ENCODE assay signal across 1 cellular context in genomic region chr5:40578501-40579451, GRCh38.
A peak's percentile ranks its signal among the peaks of the same experiment; 100 is the strongest.
TF ChIP-seq lines count a peak whose summit lies in the region.

No MANE protein-coding gene starts in this region.

TF ChIP-seq in GM12878, 131 proteins besides CTCF, POLR2A, EP300 and RAD21 (continued from another document and continues in another):
- TF ChIP-seq BHLHE40 (IDR thresholded peaks at IDR 0.05; ENCODE audit: borderline replicate concordance in 1 of 2, low read depth in 2 of 2, low read length in 1 of 2) = peak; percentile 71 to 77
- peak; percentile 88 for TF ChIP-seq BCL11A (IDR thresholded peaks at IDR 0.05; ENCODE audit: low read depth, low read length)
- peak; percentile 88 for TF ChIP-seq PML (IDR thresholded peaks at IDR 0.05; ENCODE audit: low read length)
- TF ChIP-seq RBBP5 (conservative IDR thresholded peaks at IDR 0.05) = no peak
- TF ChIP-seq RCOR1 (conservative IDR thresholded peaks at IDR 0.05; ENCODE audit: low read depth, low read length) = peak; percentile 86; the same call in 1 of the 2 replicates
- peak; percentile 91 for TF ChIP-seq TCF7 (IDR thresholded peaks at IDR 0.05; ENCODE audit: borderline replicate concordance)
- TF ChIP-seq SREBF1 (IDR thresholded peaks at IDR 0.05; ENCODE audit: low read length) = peak; percentile 82
- TF ChIP-seq ZNF622 (IDR thresholded peaks at IDR 0.05) = no peak
- no peak for TF ChIP-seq KAT2A (conservative IDR thresholded peaks at IDR 0.05; ENCODE audit: control insufficient read depth, low read depth, low read length)
- TF ChIP-seq POU2F2 (IDR thresholded peaks at IDR 0.05; ENCODE audit: borderline replicate concordance, low read depth, low read length) = peak; percentile 91
- TF ChIP-seq NBN (IDR thresholded peaks at IDR 0.05) = peak; percentile 76
- TF ChIP-seq FOXM1 (IDR thresholded peaks at IDR 0.05; ENCODE audit: low read depth, low read length) = peak; percentile 100
- TF ChIP-seq ESRRA (IDR thresholded peaks at IDR 0.05; ENCODE audit: low read length) = no peak
- no peak for TF ChIP-seq RAD51 (IDR thresholded peaks at IDR 0.05)
- peak; percentile 82 for TF ChIP-seq SKIL (IDR thresholded peaks at IDR 0.05; ENCODE audit: low read depth, poor library complexity, severe bottlenecking)
- no peak for TF ChIP-seq SUZ12 (IDR thresholded peaks at IDR 0.05; ENCODE audit: unreplicated experiment)
- TF ChIP-seq HSF1 (IDR thresholded peaks at IDR 0.05; ENCODE audit: low read depth, low read length) = no peak
- TF ChIP-seq BCLAF1 (IDR thresholded peaks at IDR 0.05) = no peak
- peak; percentile 97 for TF ChIP-seq PAX5 (IDR thresholded peaks at IDR 0.05; ENCODE audit: borderline replicate concordance, low read depth, low read length)
- TF ChIP-seq TCF12 (IDR thresholded peaks at IDR 0.05; ENCODE audit: low read depth, low read length) = peak; percentile 83
- no peak for TF ChIP-seq MYB (IDR thresholded peaks at IDR 0.05; ENCODE audit: borderline replicate concordance, low read depth, low read length)
- peak; percentile 95 for TF ChIP-seq NR2F1 (conservative IDR thresholded peaks at IDR 0.05)
- TF ChIP-seq CBX5 (IDR thresholded peaks at IDR 0.05; ENCODE audit: low read depth) = peak; percentile 91; the same call in 1 of the 2 replicates
- peak in 1 of 2 experiments; percentile 38; a peak in 1 of 3 replicates for TF ChIP-seq EGR1 (IDR thresholded peaks at IDR 0.05; ENCODE audit: borderline replicate concordance in 1 of 2, low read depth in 2 of 2, low read length in 2 of 2)
- no peak for TF ChIP-seq YBX1 (IDR thresholded peaks at IDR 0.05)
- TF ChIP-seq LARP7 (IDR thresholded peaks at IDR 0.05) = peak; percentile 48; the same call in 1 of the 2 replicates
- peak; percentile 73; the same call in 1 of the 2 replicates for TF ChIP-seq CBFB (IDR thresholded peaks at IDR 0.05; ENCODE audit: low read depth)
- TF ChIP-seq NFXL1 (IDR thresholded peaks at IDR 0.05; ENCODE audit: borderline replicate concordance) = no peak
- TF ChIP-seq ZBTB40 (IDR thresholded peaks at IDR 0.05; ENCODE audit: borderline replicate concordance) = no peak
- TF ChIP-seq RUNX3 (IDR thresholded peaks at IDR 0.05; ENCODE audit: low read length) = peak; percentile 86
- peak; percentile 99 for TF ChIP-seq JUNB (IDR thresholded peaks at IDR 0.05)
- TF ChIP-seq RB1 (IDR thresholded peaks at IDR 0.05; ENCODE audit: borderline replicate concordance) = no peak
- no peak for TF ChIP-seq E4F1 (IDR thresholded peaks at IDR 0.05; ENCODE audit: borderline replicate concordance, partially characterized antibody)
- TF ChIP-seq IRF4 (IDR thresholded peaks at IDR 0.05; ENCODE audit: low read depth, low read length) = peak; percentile 96
- TF ChIP-seq SRF (IDR thresholded peaks at IDR 0.05; ENCODE audit: low read depth in 2 of 2, low read length in 2 of 2) = 0 out of 4 replicates have a peak, but pooled peaks of 1 of the 2 experiments have one; percentile 51
- TF ChIP-seq TBL1XR1 (IDR thresholded peaks at IDR 0.05; ENCODE audit: low read depth, low read length) = peak; percentile 92
- TF ChIP-seq HCFC1 (IDR thresholded peaks at IDR 0.05; ENCODE audit: low read length) = no peak
- TF ChIP-seq ASH2L (IDR thresholded peaks at IDR 0.05; ENCODE audit: borderline replicate concordance, low read depth) = peak; percentile 88; the same call in 1 of the 2 replicates
- peak in 1 of 2 experiments; percentile 96; a peak in 2 of 4 replicates for TF ChIP-seq CEBPB (IDR thresholded peaks at IDR 0.05; ENCODE audit: borderline replicate concordance in 1 of 2, low read depth in 2 of 2, low read length in 2 of 2)
- no peak for TF ChIP-seq STAT1 (conservative IDR thresholded peaks at IDR 0.05)
- TF ChIP-seq NFYA (IDR thresholded peaks at IDR 0.05; ENCODE audit: borderline replicate concordance, low read depth, low read length) = no peak
- peak; percentile 94 for TF ChIP-seq EED (IDR thresholded peaks at IDR 0.05; ENCODE audit: low read depth)
- no peak for TF ChIP-seq ATF3 (IDR thresholded peaks at IDR 0.05; ENCODE audit: borderline replicate concordance, extremely low read depth, low read depth, low read length)
- no peak for TF ChIP-seq USF1 (IDR thresholded peaks at IDR 0.05; ENCODE audit: borderline replicate concordance, extremely low read length, insufficient read depth, low read depth, low read length)
- TF ChIP-seq MTA3 (IDR thresholded peaks at IDR 0.05; ENCODE audit: borderline replicate concordance, low read length) = peak; percentile 93
- TF ChIP-seq MEF2A (IDR thresholded peaks at IDR 0.05; ENCODE audit: insufficient read depth, low read depth, low read length) = peak; percentile 99
- TF ChIP-seq RELA (IDR thresholded peaks at IDR 0.05; ENCODE audit: borderline replicate concordance, partially characterized antibody) = peak; percentile 37
- TF ChIP-seq GABPA (IDR thresholded peaks at IDR 0.05; ENCODE audit: low read depth) = peak; percentile 74
- peak; percentile 91 for TF ChIP-seq BCL3 (IDR thresholded peaks at IDR 0.05; ENCODE audit: borderline replicate concordance, insufficient read depth, low read depth, low read length, poor library complexity, severe bottlenecking)
- no peak for TF ChIP-seq HDGF (IDR thresholded peaks at IDR 0.05)
- TF ChIP-seq DPF2 (IDR thresholded peaks at IDR 0.05) = peak; percentile 89
- TF ChIP-seq MAX (IDR thresholded peaks at IDR 0.05; ENCODE audit: low read depth, low read length) = no peak
- 0 out of 2 replicates have a peak, but pooled peaks have one; percentile 6 for TF ChIP-seq ZNF24 (IDR thresholded peaks at IDR 0.05)
- TF ChIP-seq CHD2 (IDR thresholded peaks at IDR 0.05; ENCODE audit: borderline replicate concordance, low read depth, low read length) = no peak
